19 cellular contexts compared by ENCODE assay signal in the genomic region with DNA sequence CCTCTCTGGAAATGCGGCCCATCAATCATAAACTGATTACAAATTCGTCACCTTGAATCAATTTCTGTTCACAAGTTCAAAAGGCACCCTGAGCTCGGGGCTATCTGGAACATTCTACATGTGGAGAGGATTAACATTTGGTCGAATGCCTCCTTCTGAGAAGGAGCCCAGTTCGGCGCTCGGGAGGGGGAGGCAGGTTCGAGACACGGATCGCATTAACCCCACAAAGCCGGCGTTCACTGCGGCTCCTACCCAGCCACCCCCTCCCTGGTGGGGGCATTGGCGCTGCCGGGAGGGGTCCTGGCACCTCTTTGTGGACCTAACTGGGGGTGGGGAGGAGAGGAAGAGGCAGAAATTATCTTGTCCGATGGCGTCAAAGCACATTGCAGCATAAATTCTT.
DNase-seq lines count a peak whose midpoint lies in the region; ATAC-seq, FAIRE-seq and TF ChIP-seq lines count a peak whose summit lies in the region.
"Had no signal": no experiment of that assay in that cellular context is flagged by ENCODE, and none has a peak within 500 bp of the region (broad histone marks: within the 10 kb centered on the region; RNA-seq: fewer than 3 reads in every experiment).

No MANE protein-coding gene starts in this region.

- CTCF ChIA-PET in SK-N-SH (lab: Yijun Ruan, JAX), result interaction anchor here (2.0 kb wide), 1 partner anchor 12 kb away, joined by 14 read pairs; no protein-coding TSS in a partner anchor

- H2AFZ ChIP-seq in SK-N-SH (ENCODE audit: low read depth), result no peak overlapping the region
- H2AFZ ChIP-seq in H9 (ENCODE audit: low read length), result no peak overlapping the region
- H2AFZ ChIP-seq in mesenchymal stem cell (ENCODE audit: low read depth, low read length), result no peak overlapping the region

- H3K4me3 ChIP-seq in SK-N-SH (ENCODE audit: low read depth in 2 of 2, low read length in 1 of 2) (no peak overlapping the region), mesenchymal stem cell (ENCODE audit: insufficient read depth in 1 of 2, low read depth in 1 of 2, low read length in 2 of 2) (peak overlapping the region in 1 of 2 experiments; percentile 27), transverse colon (no peak overlapping the region), small intestine (ENCODE audit: low read depth in 1 of 2, low read length in 2 of 2) (no peak overlapping the region)
- H3K4me3 ChIP-seq: SJSA1 had no signal

- H3K9me2 ChIP-seq in SK-N-SH, result no peaks in the 10 kb centered on the region

- H3K14ac ChIP-seq in H9 (ENCODE audit: insufficient read depth, low read length) (no peak overlapping the region), mesenchymal stem cell (ENCODE audit: low read length in 2 of 2) (no peak overlapping the region)

- H2BK15ac ChIP-seq in H9 (ENCODE audit: low read depth, low read length) (no peak overlapping the region), mesenchymal stem cell (ENCODE audit: low read depth, poor library complexity, severe bottlenecking) (no peak overlapping the region)

- H3K4me3 Mint-ChIP-seq in H9, result no peak overlapping the region
- H3K4me3 Mint-ChIP-seq: CD8-positive, alpha-beta T cell had no signal

- ATAC-seq in SK-N-SH treated with all-trans-retinoic acid at 6 μM for 48 hours (no peak), HG03196 (IDR thresholded peaks at IDR 0.05; ENCODE audit: unreplicated experiment) (no peak)
- ATAC-seq: CD8-positive, alpha-beta T cell had no signal

- no peaks in the 10 kb centered on the region for H3K27me3 ChIP-seq in SK-N-SH (ENCODE audit: insufficient read depth)
- H3K27me3 ChIP-seq in H9 (ENCODE audit: insufficient read depth, low read length), result no peaks in the 10 kb centered on the region
- H3K27me3 ChIP-seq in mesenchymal stem cell (ENCODE audit: control insufficient read depth in 1 of 2, insufficient read depth in 1 of 2, low read length in 2 of 2), result peaks cover 0 to 68% of the 10 kb centered on the region in 2 experiments
- no peaks in the 10 kb centered on the region for H3K27me3 ChIP-seq in transverse colon
- H3K27me3 ChIP-seq in small intestine (ENCODE audit: control insufficient read depth in 2 of 2, insufficient read depth in 2 of 2, low read length in 2 of 2), result no peaks in the 10 kb centered on the region
- H3K27me3 ChIP-seq: SJSA1 had no signal

- H3K23me2 ChIP-seq in H9 (ENCODE audit: insufficient read length, low read depth, low read length, poor library complexity, severe bottlenecking), result no peaks in the 10 kb centered on the region

- H3K4me1 ChIP-seq in SK-N-SH (ENCODE audit: control insufficient read depth in 1 of 2, insufficient read depth in 2 of 2, low read depth in 1 of 2, low read length in 1 of 2) (peaks cover 0 to 21% of the 10 kb centered on the region in 2 experiments; a peak in 1 of 4 replicates), H9 (ENCODE audit: insufficient read depth, low read length) (no peaks in the 10 kb centered on the region), mesenchymal stem cell (ENCODE audit: control insufficient read depth, insufficient read depth, low read depth, low read length) (no peaks in the 10 kb centered on the region), transverse colon (no peaks in the 10 kb centered on the region), small intestine (ENCODE audit: control insufficient read depth in 2 of 2, insufficient read depth in 1 of 2, low read depth in 1 of 2, low read length in 1 of 2) (no peaks in the 10 kb centered on the region)
- H3K4me1 ChIP-seq: SJSA1 had no signal

- H4K8ac ChIP-seq in H9 (replicated peaks; ENCODE audit: insufficient read length, low read depth, low read length) (no peak overlapping the region), mesenchymal stem cell (ENCODE audit: low read length) (no peak overlapping the region)

- no peak overlapping the region for H3K27ac Mint-ChIP-seq in H9
- H3K27ac Mint-ChIP-seq: CD8-positive, alpha-beta T cell had no signal

- 59% methylated on average over 17 of the region's 17 CpGs for WGBS in SK-N-SH (ENCODE audit: low lambda C conversion rate)
- no CpG with 5 or more reads among the region's 17 CpGs for WGBS in H9 (ENCODE audit: extremely low coverage, insufficient read length, low lambda C conversion rate)
- 78% methylated on average over 16 of the region's 17 CpGs for WGBS in mesenchymal stem cell
- WGBS in transverse colon (ENCODE audit: low coverage in 1 of 2), 2 donors, result 62 to 73% methylated on average over 7 to 17 of the region's 17 CpGs
- 36 to 44% (median 39%) methylated on average over 17 of the region's 17 CpGs for WGBS in small intestine, 3 donors

- no peaks in the 10 kb centered on the region for H3K36me3 Mint-ChIP-seq in H9 (ENCODE audit: insufficient read depth in 1 of 3, low read depth in 3 of 3)
- H3K36me3 Mint-ChIP-seq: CD8-positive, alpha-beta T cell had no signal

- no peak overlapping the region for H4K5ac ChIP-seq in H9 (ENCODE audit: insufficient read length, low read depth, low read length)

- no peak for FAIRE-seq in small intestine (lab: Jason Lieb, UNC)
- FAIRE-seq: D721Med, GM12892 had no signal

- no peak overlapping the region for H3K27ac ChIP-seq in SK-N-SH (ENCODE audit: low read depth in 2 of 2, low read length in 1 of 2)
- no peak overlapping the region for H3K27ac ChIP-seq in H9 (ENCODE audit: insufficient read length, low read depth, low read length)
- no peak overlapping the region for H3K27ac ChIP-seq in mesenchymal stem cell (ENCODE audit: low read length, poor library complexity, severe bottlenecking)
- no peak overlapping the region for H3K27ac ChIP-seq in transverse colon
- H3K27ac ChIP-seq in small intestine (ENCODE audit: low read depth in 1 of 2, low read length in 1 of 2), result no peak overlapping the region
- H3K27ac ChIP-seq: 22Rv1, KMS-11, SJSA1 had no signal

- H3K9me3 Mint-ChIP-seq in H9, result peaks cover 0 to 3% of the 10 kb centered on the region in 2 experiments; a peak in 1 of 5 replicates

- H2AK5ac ChIP-seq in H9 (ENCODE audit: insufficient read length, low read length) (no peak overlapping the region), mesenchymal stem cell (ENCODE audit: low read length, severe bottlenecking) (no peak overlapping the region)

- no peak overlapping the region for H2BK120ac ChIP-seq in H9 (ENCODE audit: low read depth, low read length, poor library complexity, severe bottlenecking)
- no peak overlapping the region for H2BK120ac ChIP-seq in mesenchymal stem cell (ENCODE audit: low read depth, low read length)

- POLR2A ChIA-PET in SK-N-SH (lab: Yijun Ruan, JAX), result no interaction called here

- TF ChIP-seq CTCF in SK-N-SH (IDR thresholded peaks at IDR 0.05) (no peak), H9 (conservative IDR thresholded peaks at IDR 0.05) (no peak), transverse colon (IDR thresholded peaks at IDR 0.05) (no peak)

- H3K9me3 ChIP-seq in SK-N-SH (no peaks in the 10 kb centered on the region), H9 (ENCODE audit: control insufficient read depth, low read depth, low read length) (no peaks in the 10 kb centered on the region), mesenchymal stem cell (ENCODE audit: control insufficient read depth, low read length) (peaks cover 6% of the 10 kb centered on the region), transverse colon (no peaks in the 10 kb centered on the region), small intestine (ENCODE audit: control insufficient read depth, low read depth) (no peaks in the 10 kb centered on the region)
- H3K9me3 ChIP-seq: SJSA1 had no signal

- no peak for TF ChIP-seq EP300 in SK-N-SH (IDR thresholded peaks at IDR 0.05; ENCODE audit: borderline replicate concordance in 1 of 2, low read depth in 1 of 2, low read length in 1 of 2)
- no peak for TF ChIP-seq EP300 in transverse colon (IDR thresholded peaks at IDR 0.05; ENCODE audit: low read depth)

- H3K79me1 ChIP-seq in H9 (ENCODE audit: insufficient read depth, low read depth, low read length, poor library complexity, severe bottlenecking), result no peaks in the 10 kb centered on the region
- H3K79me1 ChIP-seq in mesenchymal stem cell (replicated peaks; ENCODE audit: low read length, poor library complexity, severe bottlenecking), result no peaks in the 10 kb centered on the region

- H4K20me1 ChIP-seq in SK-N-SH (ENCODE audit: insufficient read depth) (no peaks in the 10 kb centered on the region), H9 (ENCODE audit: control insufficient read depth, insufficient read depth, insufficient read length) (no peaks in the 10 kb centered on the region)

- no peak overlapping the region for H2BK5ac ChIP-seq in H9 (ENCODE audit: insufficient read length, low read length)
- H2BK5ac ChIP-seq in mesenchymal stem cell (ENCODE audit: low read depth, low read length, poor library complexity, severe bottlenecking), result no peak overlapping the region

- H3K9ac ChIP-seq in SK-N-SH (no peak overlapping the region), H9 (ENCODE audit: extremely low read depth, insufficient read length, low read length) (no peak overlapping the region), mesenchymal stem cell (ENCODE audit: low read length) (peak overlapping the region; percentile 1)
- H3K9ac ChIP-seq: KMS-11 had no signal

- peaks cover 26% of the 10 kb centered on the region for H3K27me3 Mint-ChIP-seq in H9 (ENCODE audit: low read depth)

- TF ChIP-seq POLR2A in transverse colon (IDR thresholded peaks at IDR 0.05), result no peak

- peaks cover 8 to 23% of the 10 kb centered on the region in 2 experiments for H3K4me1 Mint-ChIP-seq in H9

- H3K79me2 ChIP-seq in SK-N-SH (ENCODE audit: insufficient read depth), result no peaks in the 10 kb centered on the region
- no peaks in the 10 kb centered on the region for H3K79me2 ChIP-seq in H9 (ENCODE audit: insufficient read depth, low read length)

- no peak overlapping the region for H4K91ac ChIP-seq in H9 (ENCODE audit: insufficient read length, low read depth, low read length)
- H4K91ac ChIP-seq in mesenchymal stem cell (ENCODE audit: low read length), result no peak overlapping the region

- no peak overlapping the region for H3K23ac ChIP-seq in H9 (ENCODE audit: insufficient read length, low read depth, low read length)
- H3K23ac ChIP-seq in mesenchymal stem cell (ENCODE audit: low read length in 2 of 2), result no peak overlapping the region

- TF ChIP-seq RAD21 in SK-N-SH (IDR thresholded peaks at IDR 0.05; ENCODE audit: low read length), result no peak

- H3F3A ChIP-seq in SK-N-SH (replicated peaks; ENCODE audit: insufficient read depth), result no peaks in the 10 kb centered on the region

- no peak overlapping the region for H3K18ac ChIP-seq in H9 (ENCODE audit: insufficient read length, low read depth, low read length)
- H3K18ac ChIP-seq in mesenchymal stem cell (ENCODE audit: low read depth in 1 of 2, low read length in 2 of 2), result no peak overlapping the region

- intact Hi-C loops in transverse colon (cut with DNase I; ENCODE audit: low total_unique reads), result no loop called here

- no peak overlapping the region for H2BK20ac ChIP-seq in H9 (ENCODE audit: low read depth, low read length, poor library complexity, severe bottlenecking)

- in situ Hi-C loops in transverse colon (cut with MboI; ENCODE audit: low pct_ligation_motif_present in 1 of 4, low pct_unique_long_range_greater_than_20kb in 1 of 4, low sequenced_read_pairs in 3 of 4), result no loop called here

- H3K36me3 ChIP-seq in SK-N-SH (replicated peaks in 1 of 2; ENCODE audit: control insufficient read depth in 1 of 2, insufficient read depth in 2 of 2, low read length in 1 of 2) (no peaks in the 10 kb centered on the region), mesenchymal stem cell (ENCODE audit: control insufficient read depth in 1 of 2, insufficient read depth in 2 of 2, low read depth in 1 of 2, low read length in 2 of 2) (no peaks in the 10 kb centered on the region), transverse colon (no peaks in the 10 kb centered on the region), small intestine (ENCODE audit: control insufficient read depth in 2 of 2, insufficient read depth in 2 of 2, low read length in 2 of 2) (no peaks in the 10 kb centered on the region)
- H3K36me3 ChIP-seq: SJSA1 had no signal

- peak; percentile 23 for DNase-seq in SK-N-SH
- DNase-seq in H9, result peak; percentile 16
- DNase-seq in mesenchymal stem cell, result no peak
- DNase-seq in transverse colon, result peak; percentile 3
- no peak for DNase-seq in small intestine
- DNase-seq in EL, result no peak
- DNase-seq: CD8-positive, alpha-beta T cell; GF-D8; NCI-H146; NCI-H2081; NCI-H510A; NCI-H774 had no signal

- no peak overlapping the region for H3K56ac ChIP-seq in H9 (ENCODE audit: insufficient read length, low read depth, low read length)

- H3K4ac ChIP-seq in H9 (ENCODE audit: low read depth, low read length), result no peak overlapping the region
- no peak overlapping the region for H3K4ac ChIP-seq in mesenchymal stem cell (ENCODE audit: low read depth in 1 of 2, low read length in 2 of 2)

- H3K4me2 ChIP-seq in SK-N-SH, result no peak overlapping the region
- no peak overlapping the region for H3K4me2 ChIP-seq in H9 (ENCODE audit: insufficient read depth, insufficient read length, low read length)
- no peak overlapping the region for H3K4me2 ChIP-seq in mesenchymal stem cell (ENCODE audit: low read length, poor library complexity, severe bottlenecking)
- H3K4me2 ChIP-seq: KMS-11 had no signal

- H2BK12ac ChIP-seq in H9 (ENCODE audit: insufficient read length, low read depth, low read length) (no peak overlapping the region), mesenchymal stem cell (ENCODE audit: low read length in 2 of 2) (no peak overlapping the region)

- H3T11ph ChIP-seq in H9 (ENCODE audit: low read length), result no peak overlapping the region

Comparison
In these comparisons a context has a peak if more than half of its experiments do, and no peak if none do; other contexts are left out.
1. DNase-seq: peak in SK-N-SH (single experiment), H9 (single experiment) and transverse colon (single experiment); none in mesenchymal stem cell (single experiment), small intestine (single experiment) and EL (single experiment).